Comparison of ENCODE assay signal across 13 cellular contexts in genomic region chr15:65067334-65067644, GRCh38. TPM values are rescaled to one million over a fixed set of nuclear protein-coding genes. Genes with fewer than 3 reads are reported as not detected.
DNase-seq lines count a peak whose midpoint lies in the region; ATAC-seq and TF ChIP-seq lines count a peak whose summit lies in the region.
"Had no signal": no experiment of that assay in that cellular context is flagged by ENCODE, and none has a peak within 500 bp of the region (broad histone marks: within the 10 kb centered on the region; RNA-seq: fewer than 3 reads in every experiment).

No MANE protein-coding gene starts in this region.

- H2BK120ac ChIP-seq in H9 (ENCODE audit: low read depth, low read length, poor library complexity, severe bottlenecking), result no peak overlapping the region

- peaks cover 8% of the 10 kb centered on the region for H3K27me3 Mint-ChIP-seq in H9 (ENCODE audit: low read depth)
- H3K27me3 Mint-ChIP-seq in central memory CD8-positive, alpha-beta T cell, result peaks cover 51% of the 10 kb centered on the region
- H3K27me3 Mint-ChIP-seq in stimulated activated memory B cell treated with anti-CD40 and anti-IgM and Interleukin-4, amounts not matched to agents 10 μg/mL and 1 μg/mL and 100 μg/mL, for 72 hours, result peaks cover 44% of the 10 kb centered on the region

- H4K20me1 ChIP-seq in H9 (ENCODE audit: control insufficient read depth, insufficient read depth, insufficient read length), result no peaks in the 10 kb centered on the region

- H4K5ac ChIP-seq in H9 (ENCODE audit: insufficient read length, low read depth, low read length), result no peak overlapping the region

- H3K79me1 ChIP-seq in H9 (ENCODE audit: insufficient read depth, low read depth, low read length, poor library complexity, severe bottlenecking), result no peaks in the 10 kb centered on the region

- peaks cover 5% of the 10 kb centered on the region for H3K4me1 ChIP-seq in H9 (ENCODE audit: insufficient read depth, low read length)

- no peaks in the 10 kb centered on the region for H3K9me3 ChIP-seq in H9 (ENCODE audit: control insufficient read depth, low read depth, low read length)

- H3K14ac ChIP-seq in H9 (ENCODE audit: insufficient read depth, low read length), result peak overlapping the region; percentile 62; the same call in 1 of the 2 replicates

- H3K27ac ChIP-seq in H9 (ENCODE audit: insufficient read length, low read depth, low read length), result no peak overlapping the region

- H3K23ac ChIP-seq in H9 (ENCODE audit: insufficient read length, low read depth, low read length), result no peak overlapping the region

- ATAC-seq in central memory CD8-positive, alpha-beta T cell (replicated peaks; ENCODE audit: extremely low read depth, poor library complexity, severe bottlenecking), result no peak
- ATAC-seq in stimulated activated memory B cell treated with anti-CD40 and anti-IgM and Interleukin-4, amounts not matched to agents 10 μg/mL and 1 μg/mL and 100 μg/mL, for 72 hours, result no peak
- ATAC-seq in HG03521 (IDR thresholded peaks at IDR 0.05; ENCODE audit: unreplicated experiment), result no peak
- ATAC-seq: HCT116 had no signal

- peak overlapping the region; percentile 13 for H3K4me3 ChIP-seq in lower leg skin (ENCODE audit: low read depth, poor library complexity, severe bottlenecking)

- H3K27ac Mint-ChIP-seq in H9, result peak overlapping the region in 1 of 3 experiments; percentile 77; a peak in 2 of 7 replicates
- H3K27ac Mint-ChIP-seq in central memory CD8-positive, alpha-beta T cell (ENCODE audit: low read depth), result no peak overlapping the region
- H3K27ac Mint-ChIP-seq in stimulated activated memory B cell treated with anti-CD40 and anti-IgM and Interleukin-4, amounts not matched to agents 10 μg/mL and 1 μg/mL and 100 μg/mL, for 72 hours, result no peak overlapping the region

- DNase-seq in H9, result no peak
- no peak for DNase-seq in central memory CD8-positive, alpha-beta T cell (ENCODE audit: low spot score in 2 of 2)
- no peak for DNase-seq in lower leg skin (ENCODE audit: low spot score in 2 of 2)
- no peak for DNase-seq in DMS53 treated with DMSO at 0.1 percent for 48 hours (lab: John Stamatoyannopoulos, UW; ENCODE audit: unreplicated experiment)
- no peak for DNase-seq in T-helper 9 cell
- no peak for DNase-seq in NCI-H1436 (lab: John Stamatoyannopoulos, UW)
- DNase-seq: DND-41; effector memory CD4-positive, alpha-beta T cell; SW 1271 had no signal

- H2BK5ac ChIP-seq in H9 (ENCODE audit: insufficient read length, low read length), result no peak overlapping the region

- peak overlapping the region; percentile 78 for H3K4me2 ChIP-seq in H9 (ENCODE audit: insufficient read depth, insufficient read length, low read length)

- no peak overlapping the region for H2BK12ac ChIP-seq in H9 (ENCODE audit: insufficient read length, low read depth, low read length)

- peak overlapping the region; percentile 16 for H3K9ac ChIP-seq in H9 (ENCODE audit: extremely low read depth, insufficient read length, low read length)

- H2AFZ ChIP-seq in H9 (ENCODE audit: low read length), result no peak overlapping the region

- no peak overlapping the region for H4K8ac ChIP-seq in H9 (replicated peaks; ENCODE audit: insufficient read length, low read depth, low read length)

- peaks cover 0 to 3% (median 0%) of the 10 kb centered on the region in 3 experiments; a peak in 2 of 7 replicates for H3K36me3 Mint-ChIP-seq in H9 (ENCODE audit: insufficient read depth in 1 of 3, low read depth in 3 of 3)
- no peaks in the 10 kb centered on the region for H3K36me3 Mint-ChIP-seq in central memory CD8-positive, alpha-beta T cell (ENCODE audit: insufficient read depth)
- no peaks in the 10 kb centered on the region for H3K36me3 Mint-ChIP-seq in stimulated activated memory B cell treated with anti-CD40 and anti-IgM and Interleukin-4, amounts not matched to agents 10 μg/mL and 1 μg/mL and 100 μg/mL, for 72 hours

- no peak for TF ChIP-seq POLR2A in lower leg skin (IDR thresholded peaks at IDR 0.05)

- WGBS in H9 (ENCODE audit: extremely low coverage, insufficient read length, low lambda C conversion rate), result no CpG with 5 or more reads among the region's 7 CpGs
- WGBS in lower leg skin, 2 donors, result 25 to 29% methylated on average over 7 of the region's 7 CpGs

- no peak overlapping the region for H2AK5ac ChIP-seq in H9 (ENCODE audit: insufficient read length, low read length)

- H2BK15ac ChIP-seq in H9 (ENCODE audit: low read depth, low read length), result no peak overlapping the region

- no peaks in the 10 kb centered on the region for H3K27me3 ChIP-seq in H9 (ENCODE audit: insufficient read depth, low read length)

- H4K91ac ChIP-seq in H9 (ENCODE audit: insufficient read length, low read depth, low read length), result no peak overlapping the region

- no peak overlapping the region for H3T11ph ChIP-seq in H9 (ENCODE audit: low read length)

- H3K4me3 Mint-ChIP-seq in H9, result peak overlapping the region; percentile 74 to 81
- H3K4me3 Mint-ChIP-seq in central memory CD8-positive, alpha-beta T cell, result peak overlapping the region; percentile 4
- H3K4me3 Mint-ChIP-seq in stimulated activated memory B cell treated with anti-CD40 and anti-IgM and Interleukin-4, amounts not matched to agents 10 μg/mL and 1 μg/mL and 100 μg/mL, for 72 hours, result peak overlapping the region; percentile 27

- no peak overlapping the region for H3K4ac ChIP-seq in H9 (ENCODE audit: low read depth, low read length)

- H3K9me3 Mint-ChIP-seq in H9, result no peaks in the 10 kb centered on the region; a peak in 1 of 5 replicates
- H3K9me3 Mint-ChIP-seq in central memory CD8-positive, alpha-beta T cell, result no peaks in the 10 kb centered on the region
- no peaks in the 10 kb centered on the region for H3K9me3 Mint-ChIP-seq in stimulated activated memory B cell treated with anti-CD40 and anti-IgM and Interleukin-4, amounts not matched to agents 10 μg/mL and 1 μg/mL and 100 μg/mL, for 72 hours

- peaks cover 36 to 37% of the 10 kb centered on the region in 2 experiments for H3K4me1 Mint-ChIP-seq in H9
- peaks cover 6% of the 10 kb centered on the region for H3K4me1 Mint-ChIP-seq in central memory CD8-positive, alpha-beta T cell
- peaks cover 7% of the 10 kb centered on the region for H3K4me1 Mint-ChIP-seq in stimulated activated memory B cell treated with anti-CD40 and anti-IgM and Interleukin-4, amounts not matched to agents 10 μg/mL and 1 μg/mL and 100 μg/mL, for 72 hours

- H2BK20ac ChIP-seq in H9 (ENCODE audit: low read depth, low read length, poor library complexity, severe bottlenecking), result no peak overlapping the region

- H3K23me2 ChIP-seq in H9 (ENCODE audit: insufficient read length, low read depth, low read length, poor library complexity, severe bottlenecking), result peaks cover 7% of the 10 kb centered on the region

- intact Hi-C loops in lower leg skin (cut with DNase I; ENCODE audit: low total_unique reads), result no loop called here

- peak overlapping the region; percentile 47 for H3K18ac ChIP-seq in H9 (ENCODE audit: insufficient read length, low read depth, low read length)

- H3K79me2 ChIP-seq in H9 (ENCODE audit: insufficient read depth, low read length), result no peaks in the 10 kb centered on the region

- H3K56ac ChIP-seq in H9 (ENCODE audit: insufficient read length, low read depth, low read length), result no peak overlapping the region

- TF ChIP-seq CTCF in H9 (conservative IDR thresholded peaks at IDR 0.05) (no peak), lower leg skin (IDR thresholded peaks at IDR 0.05) (no peak)

RNA-seq across cellular contexts. Expression of gene RASL12, which starts 0.5 kb away (rescaled TPM):
- total RNA-seq in H9 (2021) (7.5 and 7.7 TPM in 2 replicates), lower leg skin (10 to 100 TPM in 1 of 4 donors, 1 to 10 TPM in 3; 1.7 to 18.9 (median 7.7) TPM)

RNA-seq across cellular contexts. Expression of gene KBTBD13, which starts 9.3 kb away (rescaled TPM):
- total RNA-seq in H9 (2021) (not detected in 2 replicates), lower leg skin (not detected)
- total RNA-seq: mesenteric fat pad had no signal

RNA-seq across cellular contexts. Expression of gene SLC51B, which starts 22.1 kb away (rescaled TPM):
- total RNA-seq in H9 (2021), result not detected in 2 replicates
- total RNA-seq in lower leg skin, result under 1 TPM in 1 of 4 donors, not detected in 3; 0.65 TPM
- total RNA-seq: mesenteric fat pad had no signal

RNA-seq across cellular contexts. Expression of gene MTFMT, which starts 37.9 kb away (rescaled TPM):
- total RNA-seq in H9 (2021) (13.2 and 16.0 TPM in 2 replicates), lower leg skin (10 to 100 TPM; 12.3 to 21.9 (median 15.0) TPM)

RNA-seq across cellular contexts. Expression of gene UBAP1L, which starts 47.7 kb away (rescaled TPM):
- total RNA-seq in H9 (2021), result 2.6 and 3.0 TPM in 2 replicates
- total RNA-seq in lower leg skin, result 1 to 10 TPM; 1.7 to 3.3 (median 3.0) TPM

Comparison
In these comparisons a context has a peak if more than half of its experiments do, and no peak if none do; other contexts are left out.
1. H3K4me3 Mint-ChIP-seq: peak in every context shown above with its lines; median percentile 78 in H9; 27 in stimulated activated memory B cell treated with anti-CD40 and anti-IgM and Interleukin-4, amounts not matched to agents 10 μg/mL and 1 μg/mL and 100 μg/mL, for 72 hours; 4 in central memory CD8-positive, alpha-beta T cell.